6 cellular contexts compared by ENCODE assay signal in the genomic region with DNA sequence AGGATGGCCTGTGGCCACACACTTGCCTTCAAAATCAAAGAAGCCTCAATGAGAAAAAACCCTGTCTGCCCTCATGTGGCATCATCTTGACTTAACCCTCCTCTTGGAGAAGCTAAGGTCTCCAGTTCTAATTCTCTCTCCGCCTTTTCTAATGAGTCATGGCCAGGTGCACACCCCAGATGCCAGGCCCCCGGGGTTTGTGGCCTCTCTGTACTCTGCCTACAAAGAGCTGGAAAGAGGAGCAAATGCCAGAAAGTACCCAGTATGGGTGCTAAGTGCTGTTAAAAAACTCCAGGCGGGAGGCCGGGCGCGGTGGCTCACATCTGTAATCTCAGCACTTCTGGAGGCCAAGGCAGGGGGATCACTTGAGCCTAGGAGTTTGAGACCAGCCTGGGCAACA. TPM values are rescaled to one million over a fixed set of nuclear protein-coding genes. Genes with fewer than 3 reads are reported as not detected.
"Had no signal": no experiment of that assay in that cellular context is flagged by ENCODE, and none has a peak within 500 bp of the region (broad histone marks: within the 10 kb centered on the region; RNA-seq: fewer than 3 reads in every experiment).

No MANE protein-coding gene starts in this region.

RNA-seq across cellular contexts. Expression of gene PVRIG, which starts 20.2 kb away (rescaled TPM):
- total RNA-seq: bronchial epithelial cell, dermis blood vessel endothelial cell, fibroblast of lung, fibroblast of villous mesenchyme, occipital lobe, suprapubic skin had no signal
